ENCODE assay signal across 33 cellular contexts in the genomic region with DNA sequence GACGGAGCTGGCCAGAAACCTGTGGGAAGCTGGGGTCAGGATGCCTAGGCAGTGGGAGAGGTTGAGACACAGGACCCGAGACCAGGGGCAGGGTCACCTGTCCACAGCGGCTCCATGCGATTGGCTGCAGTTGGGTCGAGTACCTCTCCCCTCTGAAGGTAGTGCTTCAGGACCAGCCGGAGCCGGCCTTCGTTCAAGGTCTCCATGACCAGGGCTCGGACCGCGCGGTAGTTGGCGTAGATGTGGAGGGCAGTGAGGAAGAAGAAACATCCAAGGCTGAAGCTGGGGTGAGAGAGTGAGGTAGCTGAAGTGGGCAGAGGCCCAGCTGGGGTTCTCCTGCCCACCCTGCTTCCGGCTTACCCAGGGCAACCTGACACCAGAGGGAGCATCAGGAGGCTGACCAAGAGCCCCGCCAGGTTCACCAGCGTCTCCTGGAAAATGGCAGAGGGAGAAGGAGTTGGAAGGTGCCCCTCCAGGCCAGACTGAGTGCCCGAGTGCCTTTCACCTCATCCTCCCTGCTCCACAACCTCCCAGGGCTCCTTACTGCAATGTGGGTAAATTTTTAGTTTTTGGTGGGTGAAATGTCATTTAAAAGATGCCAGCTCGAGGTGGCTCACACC. TPM values are rescaled to one million over a fixed set of nuclear protein-coding genes. Genes with fewer than 3 reads are reported as not detected.
"Had no signal": no experiment of that assay in that cellular context is flagged by ENCODE, and none has a peak within 500 bp of the region (broad histone marks: within the 10 kb centered on the region; RNA-seq: fewer than 3 reads in every experiment).

No MANE protein-coding gene starts in this region.

- H3K36me3 ChIP-seq: colonic mucosa had no signal

- H3K4me1 ChIP-seq: foreskin keratinocyte had no signal

- H3K27ac ChIP-seq: colonic mucosa, esophagus muscularis mucosa, foreskin keratinocyte, gastroesophageal sphincter, lower lobe of right lung, pancreas, right lobe of liver, stomach, thyroid gland, vagina had no signal

- FAIRE-seq: endothelial cell of umbilical vein, keratinocyte, pancreas had no signal

- H3K36me3 Mint-ChIP-seq: natural killer cell had no signal

- H3K27ac Mint-ChIP-seq: dendritic cell treated with granulocyte-macrophage colony-stimulating factor and Interleukin-4, amounts not matched to agents 40 ng/mL and 50 ng/mL, for 4 days; endodermal cell; immature natural killer cell; natural killer cell; progenitor cell of endocrine pancreas had no signal

- H3K4me3 ChIP-seq: colonic mucosa, esophagus muscularis mucosa, gastroesophageal sphincter, lower lobe of right lung, pancreas, right lobe of liver, smooth muscle cell, stomach, thyroid gland, vagina had no signal

- H3K9me3 Mint-ChIP-seq: dendritic cell treated with granulocyte-macrophage colony-stimulating factor and Interleukin-4, amounts not matched to agents 40 ng/mL and 50 ng/mL, for 4 days; endodermal cell; immature natural killer cell; natural killer cell had no signal

- ATAC-seq: foreskin keratinocyte, gastroesophageal sphincter, left ventricle myocardium superior, lower lobe of right lung, natural killer cell, pancreas, right lobe of liver had no signal

- H3K27me3 ChIP-seq: colonic mucosa, pancreas, right lobe of liver, thyroid gland, vagina had no signal

- H3K9me3 ChIP-seq: colonic mucosa, esophagus muscularis mucosa, gastroesophageal sphincter, lower lobe of right lung, pancreas, right lobe of liver, stomach, thyroid gland, vagina had no signal

- H3K4me2 ChIP-seq: smooth muscle cell had no signal

- DNase-seq: colonic mucosa; effector CD8-positive, alpha-beta T cell; endodermal cell; foreskin keratinocyte; glutamatergic neuron; hypothalamus; immature natural killer cell; left ventricle myocardium superior; lower lobe of right lung; natural killer cell; occipital lobe; stimulated activated CD4-positive, alpha-beta T cell treated with anti-CD3 and anti-CD28 coated beads, Interleukin-12 subunit alpha, Interleukin-12 subunit beta, amount 100 ng/mL, for 4 hours; stimulated activated CD4-positive, alpha-beta T cell treated with anti-CD3 and anti-CD28 coated beads, Interleukin-1b, Interleukin-23, amount 100 ng/mL, for 48 hours; stimulated activated CD4-positive, alpha-beta T cell treated with anti-CD3 and anti-CD28 coated beads, Interleukin-4, amount 100 ng/mL, for 1 hour; stimulated activated CD8-positive, alpha-beta memory T cell treated with anti-CD3 and anti-CD28 coated beads, Interleukin-4, amount 100 ng/mL, for 48 hours; stimulated activated naive CD4-positive, alpha-beta T cell treated with Interleukin-2 at 50 U/mL for 16 hours; stomach; thyroid gland; trophoblast cell had no signal

- H3K4me1 Mint-ChIP-seq: endodermal cell had no signal

- H3K4me3 Mint-ChIP-seq: dendritic cell treated with granulocyte-macrophage colony-stimulating factor and Interleukin-4, amounts not matched to agents 40 ng/mL and 50 ng/mL, for 4 days; endodermal cell; immature natural killer cell; natural killer cell had no signal

RNA-seq across cellular contexts. Expression of a gene that starts 10.7 kb away (rescaled TPM):
- total RNA-seq: endothelial cell of umbilical vein, epithelial cell of proximal tubule, fibroblast of lung, gastroesophageal sphincter, left ventricle myocardium superior, smooth muscle cell, stomach, subcutaneous adipose tissue, ureter, vagina had no signal

RNA-seq across cellular contexts. Expression of a gene that starts 34.1 kb away (rescaled TPM):
- total RNA-seq: colonic mucosa, endodermal cell, endothelial cell of umbilical vein, epithelial cell of proximal tubule, fibroblast of lung, foreskin keratinocyte, gastroesophageal sphincter, left ventricle myocardium superior, lower lobe of right lung, natural killer cell, pancreas, progenitor cell of endocrine pancreas, smooth muscle cell, thyroid gland, ureter, vagina had no signal
